Comparison of ENCODE assay signal across 1 cellular context in the genomic region with DNA sequence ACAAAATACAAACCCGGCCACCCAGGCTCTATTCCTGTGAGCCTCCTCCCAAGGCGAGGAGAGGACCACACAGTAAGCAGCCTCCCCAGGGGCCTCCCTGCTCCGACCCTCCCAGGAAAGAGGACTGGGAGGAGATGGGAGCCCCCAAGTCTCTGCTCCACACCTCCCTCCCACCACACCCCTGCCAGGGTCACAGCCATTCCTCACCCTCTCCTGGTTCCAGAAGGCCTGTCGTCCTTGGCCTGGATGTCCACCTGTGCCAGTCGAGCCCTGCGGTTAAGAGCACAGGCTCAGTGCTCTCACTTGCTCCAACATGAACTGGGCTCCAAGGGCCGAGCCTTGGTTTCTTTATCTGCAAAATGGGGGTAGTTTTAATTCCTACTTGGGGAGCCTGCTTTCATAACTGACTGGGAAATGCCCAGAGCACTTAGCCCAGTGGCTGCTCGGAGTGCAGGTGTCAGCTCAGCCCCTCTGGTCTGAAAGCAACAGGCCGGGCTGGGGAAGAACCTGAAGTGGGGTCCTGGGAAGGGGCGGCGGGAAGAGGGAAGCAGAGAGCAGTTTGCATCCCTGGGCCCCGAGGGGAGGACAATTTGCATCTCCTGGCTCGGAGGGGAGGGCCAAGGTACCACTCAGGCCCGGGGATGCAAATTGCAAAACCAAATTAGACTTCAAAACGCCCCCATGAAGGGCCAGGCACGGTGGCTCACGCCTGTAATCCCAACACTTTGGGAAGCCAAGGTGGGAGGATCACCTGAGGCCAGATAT.
TF ChIP-seq lines count a peak whose summit lies in the region.

No MANE protein-coding gene starts in this region.

TF ChIP-seq in H1, 55 proteins besides CTCF, POLR2A, EP300 and RAD21:
- TF ChIP-seq GABPA (IDR thresholded peaks at IDR 0.05; ENCODE audit: borderline replicate concordance, insufficient read depth, low read length), result no peak
- TF ChIP-seq CREB1 (IDR thresholded peaks at IDR 0.05), result no peak
- TF ChIP-seq KDM4A (IDR thresholded peaks at IDR 0.05; ENCODE audit: low read depth, low read length, severe bottlenecking), result no peak
- no peak for TF ChIP-seq SIN3A (conservative IDR thresholded peaks at IDR 0.05 in 1 of 2, IDR thresholded peaks at IDR 0.05 in 1 of 2; ENCODE audit: low read depth in 1 of 2, low read length in 2 of 2)
- TF ChIP-seq CEBPB (IDR thresholded peaks at IDR 0.05; ENCODE audit: low read depth, low read length), result no peak
- TF ChIP-seq, protein P1, sequence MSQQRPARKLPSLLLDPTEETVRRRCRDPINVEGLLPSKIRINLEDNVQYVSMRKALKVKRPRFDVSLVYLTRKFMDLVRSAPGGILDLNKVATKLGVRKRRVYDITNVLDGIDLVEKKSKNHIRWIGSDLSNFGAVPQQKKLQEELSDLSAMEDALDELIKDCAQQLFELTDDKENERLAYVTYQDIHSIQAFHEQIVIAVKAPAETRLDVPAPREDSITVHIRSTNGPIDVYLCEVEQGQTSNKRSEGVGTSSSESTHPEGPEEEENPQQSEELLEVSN (IDR thresholded peaks at IDR 0.05), result no peak
- TF ChIP-seq YY1 (IDR thresholded peaks at IDR 0.05; ENCODE audit: low read depth, low read length), result no peak
- TF ChIP-seq, protein P2, sequence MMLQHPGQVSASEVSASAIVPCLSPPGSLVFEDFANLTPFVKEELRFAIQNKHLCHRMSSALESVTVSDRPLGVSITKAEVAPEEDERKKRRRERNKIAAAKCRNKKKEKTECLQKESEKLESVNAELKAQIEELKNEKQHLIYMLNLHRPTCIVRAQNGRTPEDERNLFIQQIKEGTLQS (IDR thresholded peaks at IDR 0.05; ENCODE audit: insufficient read depth, low read depth, low read length), result no peak
- TF ChIP-seq SP2 (IDR thresholded peaks at IDR 0.05; ENCODE audit: low read length), result no peak
